Comparison of ENCODE assay signal across 8 cellular contexts in genomic region chr16:30379165-30379783, GRCh38. TPM values are rescaled to one million over a fixed set of nuclear protein-coding genes. Genes with fewer than 3 reads are reported as not detected.
DNase-seq lines count a peak whose midpoint lies in the region; ATAC-seq and TF ChIP-seq lines count a peak whose summit lies in the region.

No MANE protein-coding gene starts in this region.

- peak overlapping the region; percentile 80 for H3K4me3 ChIP-seq in GM23248
- peak overlapping the region; percentile 76 for H3K4me3 ChIP-seq in skeletal muscle cell (ENCODE audit: low read depth, low read length)

- H3K9me3 ChIP-seq in GM23248 (ENCODE audit: low read depth) = no peaks in the 10 kb centered on the region
- H3K9me3 ChIP-seq in T-helper 17 cell (ENCODE audit: control insufficient read depth, low read length, poor library complexity, severe bottlenecking) = no peaks in the 10 kb centered on the region

- no peaks in the 10 kb centered on the region for H4K20me1 ChIP-seq in GM23248 (ENCODE audit: insufficient read depth)

- H3K27me3 ChIP-seq in GM23248 (replicated peaks; ENCODE audit: insufficient read depth) (no peaks in the 10 kb centered on the region), foreskin keratinocyte (no peaks in the 10 kb centered on the region)

- 42 to 52% methylated on average over 19 to 26 of the region's 26 CpGs for WGBS in GM23248 (ENCODE audit: low coverage in 1 of 2, low lambda C conversion rate in 2 of 2, missing lambda C conversion rate in 2 of 2), 2 experiments

- H3K79me2 ChIP-seq in GM23248 (ENCODE audit: insufficient read depth) = no peaks in the 10 kb centered on the region

- 0 out of 2 replicates have a peak, but pooled peaks cover 3% of the 10 kb centered on the region for H3F3A ChIP-seq in GM23248 (ENCODE audit: insufficient read depth)

- in situ Hi-C loops in GM23248 (cut with MboI) = no loop called here

- ATAC-seq in T-helper 17 cell (no peak), foreskin keratinocyte (no peak), esophagus mucosa (no peak)

- peak; percentile 11 for TF ChIP-seq CTCF in foreskin keratinocyte (conservative IDR thresholded peaks at IDR 0.05)

- H3K27ac Mint-ChIP-seq in T-helper 17 cell = peak overlapping the region; percentile 99

- DNase-seq in GM23248 (no peak), T-helper 17 cell (no peak), foreskin keratinocyte (no peak), skeletal muscle cell (ENCODE audit: low read depth) (no peak), EL (no peak), midbrain (lab: John Stamatoyannopoulos, UW) (no peak), NCI-H82 (lab: John Stamatoyannopoulos, UW) (no peak)

- peaks cover 47% of the 10 kb centered on the region for H3K4me1 Mint-ChIP-seq in T-helper 17 cell

- H3K4me2 ChIP-seq in GM23248 (ENCODE audit: unreplicated experiment) = peak overlapping the region; percentile 82

- H3K4me1 ChIP-seq in GM23248 (ENCODE audit: insufficient read depth) (peaks cover 4% of the 10 kb centered on the region), foreskin keratinocyte (no peaks in the 10 kb centered on the region)

- no peaks in the 10 kb centered on the region for H3K9me2 ChIP-seq in GM23248 (ENCODE audit: insufficient read depth)

- peak overlapping the region; percentile 97 for H3K9ac ChIP-seq in GM23248

- H3K36me3 Mint-ChIP-seq in T-helper 17 cell (ENCODE audit: low read depth) = peaks cover 2% of the 10 kb centered on the region

- peak overlapping the region; percentile 99 for H3K4me3 Mint-ChIP-seq in T-helper 17 cell

- peak overlapping the region; percentile 100; the same call in 1 of the 2 replicates for H3K27ac ChIP-seq in GM23248
- no peak overlapping the region for H3K27ac ChIP-seq in foreskin keratinocyte

- H3K36me3 ChIP-seq in GM23248 (ENCODE audit: low read depth) = no peaks in the 10 kb centered on the region

- peak overlapping the region; percentile 86 for H2AFZ ChIP-seq in GM23248

- H3K27me3 Mint-ChIP-seq in T-helper 17 cell = no peaks in the 10 kb centered on the region

RNA-seq across cellular contexts. Expression of gene SEPTIN1, which starts 3.1 kb away (rescaled TPM):
- total RNA-seq in GM23248 (2014; rRNA removed; shearing (Covaris generic)) = not detected in 2 replicates
- 1.7 and 1.9 TPM in 2 replicates for polyA plus RNA-seq in GM23248 (2016; fragmentation: Nextera tagmentation; extraction: Ambion mirVana)
- 100 to 1,000 TPM; 192 to 220 TPM for total RNA-seq in T-helper 17 cell
- total RNA-seq in foreskin keratinocyte = 0.14 TPM in 1 of 2 replicates, not detected in the other
- 0.33 and 0.91 TPM in 2 replicates for polyA plus RNA-seq in foreskin keratinocyte
- total RNA-seq in esophagus mucosa = 2.4 TPM

RNA-seq across cellular contexts. Expression of gene MYL11, which starts 4.7 kb away (rescaled TPM):
- total RNA-seq in GM23248 (2014; rRNA removed; shearing (Covaris generic)) = not detected in 2 replicates
- polyA plus RNA-seq in GM23248 (2016; fragmentation: Nextera tagmentation; extraction: Ambion mirVana) = 1.5 and 2.1 TPM in 2 replicates
- total RNA-seq in T-helper 17 cell = 1 to 10 TPM in 1 of 2 donors, not detected in 1; 1.8 TPM
- total RNA-seq in foreskin keratinocyte = not detected in 2 replicates
- 0.30 and 0.39 TPM in 2 replicates for polyA plus RNA-seq in foreskin keratinocyte
- 2.2 TPM for total RNA-seq in esophagus mucosa

RNA-seq across cellular contexts. Expression of gene TBC1D10B, which starts 9.0 kb away (rescaled TPM):
- total RNA-seq in GM23248 (2014; rRNA removed; shearing (Covaris generic)) = 41.2 and 43.9 TPM in 2 replicates
- 10.3 and 12.2 TPM in 2 replicates for polyA plus RNA-seq in GM23248 (2016; fragmentation: Nextera tagmentation; extraction: Ambion mirVana)
- total RNA-seq in T-helper 17 cell = 10 to 100 TPM; 27.4 to 28.8 TPM
- total RNA-seq in foreskin keratinocyte = 32.1 and 32.9 TPM in 2 replicates
- 33.8 and 34.6 TPM in 2 replicates for polyA plus RNA-seq in foreskin keratinocyte
- 25.3 TPM for total RNA-seq in esophagus mucosa

RNA-seq across cellular contexts. Expression of gene ZNF48, which starts 15.9 kb away (rescaled TPM):
- total RNA-seq in GM23248 (2014; rRNA removed; shearing (Covaris generic)) = 6.3 and 16.2 TPM in 2 replicates
- polyA plus RNA-seq in GM23248 (2016; fragmentation: Nextera tagmentation; extraction: Ambion mirVana) = 0.65 and 0.81 TPM in 2 replicates
- 1 to 10 TPM; 6.2 to 6.7 TPM for total RNA-seq in T-helper 17 cell
- 8.7 and 10.5 TPM in 2 replicates for total RNA-seq in foreskin keratinocyte
- polyA plus RNA-seq in foreskin keratinocyte = 6.8 and 8.0 TPM in 2 replicates
- total RNA-seq in esophagus mucosa = 2.6 TPM

RNA-seq across cellular contexts. Expression of gene CD2BP2, which starts 24.2 kb away (rescaled TPM):
- total RNA-seq in GM23248 (2014; rRNA removed; shearing (Covaris generic)) = 38.5 and 42.9 TPM in 2 replicates
- polyA plus RNA-seq in GM23248 (2016; fragmentation: Nextera tagmentation; extraction: Ambion mirVana) (50.0 and 53.4 TPM in 2 replicates), foreskin keratinocyte (73.4 and 81.2 TPM in 2 replicates)
- total RNA-seq in T-helper 17 cell (10 to 100 TPM; 35.5 to 44.8 TPM), foreskin keratinocyte (60.4 and 62.5 TPM in 2 replicates), esophagus mucosa (44.3 TPM)

Comparison
In these comparisons a context has a peak if more than half of its experiments do, and no peak if none do; other contexts are left out.
1. RNA of gene SEPTIN1, which starts 3.1 kb away (total RNA-seq): 192 to 220 TPM in T-helper 17 cell; 2.4 TPM in esophagus mucosa (single experiment), 0.14 TPM in foreskin keratinocyte and not detected in GM23248; every median in the first group is over 10 times any median in the second.